Comparison of ENCODE assay signal across 1 cellular context in the genomic region with DNA sequence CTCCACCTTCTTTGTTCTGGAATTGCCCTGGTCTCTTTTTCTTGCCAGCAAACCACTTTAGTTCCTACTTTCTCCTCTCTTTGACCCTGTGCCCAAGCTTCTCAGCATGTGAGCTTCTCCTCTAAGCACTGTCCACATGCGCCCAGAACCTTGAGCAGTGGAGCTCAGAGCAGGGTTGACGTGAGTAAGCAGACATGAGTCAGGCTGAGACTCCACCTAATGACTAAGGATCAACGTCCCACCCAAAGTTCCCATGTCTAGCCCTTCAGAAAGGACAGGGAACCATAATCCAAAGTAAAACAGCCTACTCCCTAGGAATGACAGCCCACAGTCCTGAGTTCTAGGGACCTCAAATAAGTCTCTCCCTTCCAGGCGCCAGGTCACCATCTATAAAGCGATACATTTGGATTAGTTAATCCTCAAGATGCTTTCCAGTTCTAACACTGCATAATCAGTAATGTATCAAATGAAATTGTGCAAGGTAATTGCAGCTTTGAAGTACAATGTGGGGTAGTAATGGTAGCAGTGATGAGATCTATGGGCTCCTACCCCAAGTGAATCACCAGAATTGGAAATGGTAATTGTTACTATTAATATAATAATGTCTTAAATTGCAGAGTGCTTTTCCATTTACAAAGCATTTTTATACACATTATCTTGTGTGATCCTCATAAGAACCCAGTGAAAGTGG.
TF ChIP-seq lines count a peak whose summit lies in the region.

No MANE protein-coding gene starts in this region.

TF ChIP-seq in SK-N-SH treated with all-trans-retinoic acid at 6 μM for 48 hours, 23 proteins besides CTCF, POLR2A, EP300 and RAD21 (continued from another document):
- TF ChIP-seq, protein P1, sequence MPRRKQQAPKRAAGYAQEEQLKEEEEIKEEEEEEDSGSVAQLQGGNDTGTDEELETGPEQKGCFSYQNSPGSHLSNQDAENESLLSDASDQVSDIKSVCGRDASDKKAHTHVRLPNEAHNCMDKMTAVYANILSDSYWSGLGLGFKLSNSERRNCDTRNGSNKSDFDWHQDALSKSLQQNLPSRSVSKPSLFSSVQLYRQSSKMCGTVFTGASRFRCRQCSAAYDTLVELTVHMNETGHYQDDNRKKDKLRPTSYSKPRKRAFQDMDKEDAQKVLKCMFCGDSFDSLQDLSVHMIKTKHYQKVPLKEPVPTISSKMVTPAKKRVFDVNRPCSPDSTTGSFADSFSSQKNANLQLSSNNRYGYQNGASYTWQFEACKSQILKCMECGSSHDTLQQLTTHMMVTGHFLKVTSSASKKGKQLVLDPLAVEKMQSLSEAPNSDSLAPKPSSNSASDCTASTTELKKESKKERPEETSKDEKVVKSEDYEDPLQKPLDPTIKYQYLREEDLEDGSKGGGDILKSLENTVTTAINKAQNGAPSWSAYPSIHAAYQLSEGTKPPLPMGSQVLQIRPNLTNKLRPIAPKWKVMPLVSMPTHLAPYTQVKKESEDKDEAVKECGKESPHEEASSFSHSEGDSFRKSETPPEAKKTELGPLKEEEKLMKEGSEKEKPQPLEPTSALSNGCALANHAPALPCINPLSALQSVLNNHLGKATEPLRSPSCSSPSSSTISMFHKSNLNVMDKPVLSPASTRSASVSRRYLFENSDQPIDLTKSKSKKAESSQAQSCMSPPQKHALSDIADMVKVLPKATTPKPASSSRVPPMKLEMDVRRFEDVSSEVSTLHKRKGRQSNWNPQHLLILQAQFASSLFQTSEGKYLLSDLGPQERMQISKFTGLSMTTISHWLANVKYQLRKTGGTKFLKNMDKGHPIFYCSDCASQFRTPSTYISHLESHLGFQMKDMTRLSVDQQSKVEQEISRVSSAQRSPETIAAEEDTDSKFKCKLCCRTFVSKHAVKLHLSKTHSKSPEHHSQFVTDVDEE (CRISPR knock-in tag; IDR thresholded peaks at IDR 0.05) = no peak
